Comparison of ENCODE assay signal across 18 cellular contexts in the genomic region with DNA sequence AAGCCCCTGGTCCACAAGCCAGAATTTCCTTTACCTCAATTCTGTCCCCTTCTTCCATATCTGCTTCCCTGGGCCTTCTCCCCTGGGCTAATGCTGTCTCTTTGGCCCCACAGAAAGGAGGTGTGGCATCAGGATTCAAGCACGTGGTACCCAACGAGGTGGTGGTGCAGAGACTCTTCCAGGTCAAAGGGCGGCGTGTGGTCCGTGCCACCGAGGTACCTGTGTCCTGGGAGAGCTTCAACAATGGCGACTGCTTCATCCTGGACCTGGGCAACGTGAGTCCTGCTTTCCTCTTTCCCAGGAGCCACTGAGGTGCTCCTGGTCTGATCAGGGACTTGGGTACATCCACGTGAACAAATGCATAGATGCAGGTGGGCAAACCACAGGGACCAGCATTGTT. TPM values are rescaled to one million over a fixed set of nuclear protein-coding genes. Genes with fewer than 3 reads are reported as not detected.
DNase-seq lines count a peak whose midpoint lies in the region; ATAC-seq, FAIRE-seq and TF ChIP-seq lines count a peak whose summit lies in the region.
"Had no signal": no experiment of that assay in that cellular context is flagged by ENCODE, and none has a peak within 500 bp of the region (broad histone marks: within the 10 kb centered on the region; RNA-seq: fewer than 3 reads in every experiment).

No MANE protein-coding gene starts in this region.

- H3K4me3 ChIP-seq in IMR-90 (ENCODE audit: insufficient read depth, low read depth, low read length) (no peak overlapping the region), bronchial epithelial cell (ENCODE audit: low read depth, low read length) (no peak overlapping the region), HepG2 (replicated peaks in 1 of 3; ENCODE audit: insufficient read depth in 1 of 3, low read depth in 2 of 3, low read length in 3 of 3) (no peak overlapping the region), upper lobe of right lung (no peak overlapping the region), H7 (ENCODE audit: insufficient read depth, low read depth, low read length) (no peak overlapping the region)
- H3K4me3 ChIP-seq: HAP-1 had no signal

- H2AK9ac ChIP-seq in IMR-90 (replicated peaks; ENCODE audit: low read depth, low read length, poor library complexity) = peak overlapping the region; percentile 50

- H3K4me2 ChIP-seq in IMR-90 (ENCODE audit: low read depth, low read length) = no peak overlapping the region
- H3K4me2 ChIP-seq in HepG2 (ENCODE audit: low read depth, low read length) = no peak overlapping the region

- peaks cover 0 to 4% of the 10 kb centered on the region in 2 experiments; a peak in 1 of 4 replicates for H3K79me1 ChIP-seq in IMR-90 (ENCODE audit: low read depth in 1 of 2, low read length in 2 of 2)

- H4K5ac ChIP-seq in IMR-90 (ENCODE audit: low read depth, low read length) = no peak overlapping the region

- peak; percentile 13 for FAIRE-seq in bronchial epithelial cell (lab: Jason Lieb, UNC)
- FAIRE-seq in HepG2 (lab: Jason Lieb, UNC) = no peak
- FAIRE-seq: A204.1, D721Med, GM12892, GM19239 had no signal

- H2AFZ ChIP-seq in IMR-90 (replicated peaks; ENCODE audit: low read length, poor library complexity) (no peak overlapping the region), HepG2 (ENCODE audit: low read length) (no peak overlapping the region)

- H3K14ac ChIP-seq in IMR-90 (replicated peaks; ENCODE audit: low read depth, low read length) = no peak overlapping the region

- no peak overlapping the region for H2BK20ac ChIP-seq in IMR-90 (ENCODE audit: low read depth, low read length)

- H2AK5ac ChIP-seq in IMR-90 (ENCODE audit: low read depth, low read length) = no peak overlapping the region

- H3K18ac ChIP-seq in IMR-90 (ENCODE audit: low read depth, low read length) = no peak overlapping the region

- POLR2A ChIA-PET in IMR-90 (lab: Charles Lee; ENCODE audit: unreplicated experiment) = no interaction called here
- POLR2A ChIA-PET in HepG2 (lab: Yijun Ruan, JAX) = no interaction called here

- H3K27ac ChIP-seq in IMR-90 (ENCODE audit: insufficient read depth, low read length) (no peak overlapping the region), HepG2 (ENCODE audit: extremely low read length, insufficient read depth, low read length) (no peak overlapping the region), upper lobe of right lung (no peak overlapping the region)
- H3K27ac ChIP-seq: C4-2B had no signal

- H3K9me1 ChIP-seq in IMR-90 (ENCODE audit: insufficient read depth, low read length) = no peaks in the 10 kb centered on the region; the same call in 1 of the 2 replicates

- no TSS peak for BruUV-seq in IMR-90 (replicated peaks; lab: Mats Ljungman, UMichigan)
- BruUV-seq in HepG2 (replicated peaks; lab: Mats Ljungman, UMichigan) = no TSS peak

- H3K9me3 ChIP-seq in IMR-90 (ENCODE audit: control insufficient read depth, insufficient read depth, low read length) (no peaks in the 10 kb centered on the region), HepG2 (ENCODE audit: low read length) (no peaks in the 10 kb centered on the region), upper lobe of right lung (no peaks in the 10 kb centered on the region)
- H3K9me3 ChIP-seq: BE2C, HAP-1 had no signal

- DNase-seq in IMR-90 (no peak), bronchial epithelial cell (ENCODE audit: low read depth) (no peak), HepG2 (ENCODE audit: low spot score) (no peak), upper lobe of right lung (peak; percentile 46), H7 (no peak)
- DNase-seq in stimulated activated CD4-positive, alpha-beta T cell treated with anti-CD3 and anti-CD28 coated beads, Interleukin-15, amount 100 ng/mL, for 24 hours = no peak
- DNase-seq: BE2C; CD4-positive, alpha-beta memory T cell; DND-41; GDM1; GOT3 had no signal

- H3K23ac ChIP-seq in IMR-90 (ENCODE audit: low read depth, low read length) = no peak overlapping the region

- no peak overlapping the region for H2BK15ac ChIP-seq in IMR-90 (ENCODE audit: low read depth, low read length)

- WGBS in IMR-90 (ENCODE audit: extremely low coverage in 2 of 2, insufficient read length in 1 of 2), 2 experiments = 98% methylated on average over 7 of the region's 9 CpGs; no CpG with 5 or more reads in 1 of the 2 experiments
- WGBS in HepG2 (ENCODE audit: low lambda C conversion rate) = 94% methylated on average over 9 of the region's 9 CpGs

- no peaks in the 10 kb centered on the region for H3K4me1 ChIP-seq in IMR-90 (ENCODE audit: control insufficient read depth, insufficient read depth, low read length)
- peaks cover 8% of the 10 kb centered on the region for H3K4me1 ChIP-seq in HepG2 (ENCODE audit: insufficient read depth, low read length)
- H3K4me1 ChIP-seq in upper lobe of right lung = peaks cover 5% of the 10 kb centered on the region
- H3K4me1 ChIP-seq: BE2C, HAP-1 had no signal

- H4K20me1 ChIP-seq in IMR-90 (ENCODE audit: insufficient read depth, low read length) (no peaks in the 10 kb centered on the region; the same call in 1 of the 2 replicates), HepG2 (ENCODE audit: insufficient read depth, low read length) (no peaks in the 10 kb centered on the region)

- H3K27me3 ChIP-seq in IMR-90 (ENCODE audit: control insufficient read depth, insufficient read depth, low read length) (no peaks in the 10 kb centered on the region), bronchial epithelial cell (ENCODE audit: control insufficient read depth, insufficient read depth, low read length) (no peaks in the 10 kb centered on the region), HepG2 (ENCODE audit: control insufficient read depth in 1 of 2, insufficient read depth in 2 of 2, low read length in 2 of 2) (no peaks in the 10 kb centered on the region), upper lobe of right lung (no peaks in the 10 kb centered on the region), H7 (ENCODE audit: control insufficient read depth, insufficient read depth, low read length) (no peaks in the 10 kb centered on the region)
- H3K27me3 ChIP-seq: BE2C had no signal

- dilution Hi-C loops in IMR-90 (cut with HindIII; ENCODE audit: low sequenced_read_pairs, unreplicated experiment) = no loop called here

- H3K56ac ChIP-seq in IMR-90 (ENCODE audit: extremely low read depth, insufficient read depth, low read length) = no peak overlapping the region

- H2BK5ac ChIP-seq in IMR-90 (ENCODE audit: low read depth, low read length, poor library complexity, severe bottlenecking) = no peak overlapping the region

- TF ChIP-seq POLR2A in IMR-90 (IDR thresholded peaks at IDR 0.05; ENCODE audit: low read depth, low read length) (no peak), HepG2 (IDR thresholded peaks at IDR 0.05; ENCODE audit: insufficient read depth in 1 of 2, low read depth in 2 of 2, low read length in 2 of 2) (no peak)

- no peak overlapping the region for H2BK120ac ChIP-seq in IMR-90 (ENCODE audit: low read depth, low read length)

- TF ChIP-seq CTCF in IMR-90 (conservative IDR thresholded peaks at IDR 0.05; ENCODE audit: low read depth, low read length) (no peak), bronchial epithelial cell (IDR thresholded peaks at IDR 0.05; ENCODE audit: insufficient read depth, low read length, severe bottlenecking) (no peak), HepG2 (CRISPR knock-in tag; IDR thresholded peaks at IDR 0.05) (no peak), upper lobe of right lung (IDR thresholded peaks at IDR 0.05) (no peak)

- H4K91ac ChIP-seq in IMR-90 (ENCODE audit: insufficient read depth, low read depth, low read length) = no peak overlapping the region

- TF ChIP-seq RAD21 in IMR-90 (IDR thresholded peaks at IDR 0.05; ENCODE audit: low read length) (no peak), HepG2 (CRISPR knock-in tag; IDR thresholded peaks at IDR 0.05) (no peak)

- H3K9ac ChIP-seq in IMR-90 (ENCODE audit: low read depth, low read length) = no peak overlapping the region
- H3K9ac ChIP-seq in HepG2 (ENCODE audit: insufficient read depth, low read depth, low read length) = no peak overlapping the region

- H3K36me3 ChIP-seq in IMR-90 (ENCODE audit: control insufficient read depth, insufficient read depth, low read length) (peaks cover 65% of the 10 kb centered on the region), bronchial epithelial cell (ENCODE audit: control insufficient read depth, insufficient read depth, low read length) (peaks cover 39% of the 10 kb centered on the region), HepG2 (replicated peaks in 1 of 2; ENCODE audit: control insufficient read depth in 1 of 2, insufficient read depth in 2 of 2, low read length in 2 of 2) (peaks cover 24 to 63% of the 10 kb centered on the region in 2 experiments), upper lobe of right lung (peaks cover 92% of the 10 kb centered on the region), H7 (replicated peaks; ENCODE audit: control insufficient read depth, insufficient read depth, low read length) (no peaks in the 10 kb centered on the region)
- H3K36me3 ChIP-seq: BE2C, HAP-1 had no signal

- H3K4ac ChIP-seq in IMR-90 (ENCODE audit: low read depth, low read length) = no peak overlapping the region

- no peak overlapping the region for H4K8ac ChIP-seq in IMR-90 (ENCODE audit: low read depth in 2 of 2, low read length in 2 of 2)

- ATAC-seq in IMR-90 (ENCODE audit: low read depth) = no peak
- ATAC-seq in HepG2 = no peak
- no peak for ATAC-seq in upper lobe of right lung
- no peak for ATAC-seq in GM18909 (IDR thresholded peaks at IDR 0.05; ENCODE audit: poor library complexity, unreplicated experiment)

- CTCF ChIA-PET in IMR-90 (lab: Yijun Ruan, JAX) = no interaction called here
- CTCF ChIA-PET in HepG2 (lab: Yijun Ruan, JAX; ENCODE audit: low intra/inter-chr PET ratio, low total read pairs) = no interaction called here

- in situ Hi-C loops in IMR-90 (cut with MboI; ENCODE audit: low sequenced_read_pairs) (no loop called here), HepG2 (cut with HindIII; ENCODE audit: extremely low pct_ligation_motif_present, low pct_unique_long_range_greater_than_20kb) (no loop called here)

- TF ChIP-seq EP300 in HepG2 (IDR thresholded peaks at IDR 0.05; ENCODE audit: low read depth in 2 of 2, low read length in 2 of 2) (no peak), HepG2 (CRISPR knock-in tag; IDR thresholded peaks at IDR 0.05; ENCODE audit: borderline replicate concordance) (no peak)

- intact Hi-C loops in IMR-90 (cut with micrococcal nuclease) = no loop called here
- intact Hi-C loops in HepG2 (cut with micrococcal nuclease; ENCODE audit: unreplicated experiment) = no loop called here
- intact Hi-C loops in upper lobe of right lung (cut with DNase I) = loop anchor here (10.0 kb wide), 1 partner anchor 74 kb away; no protein-coding TSS in a partner anchor

- H3K79me2 ChIP-seq in HepG2 (ENCODE audit: insufficient read depth, low read length) = no peaks in the 10 kb centered on the region

RNA-seq across cellular contexts. Expression of gene GSN, which starts 42.6 kb away (rescaled TPM):
- total RNA-seq in IMR-90 (2012; rRNA removed) (461 and 547 TPM in 2 replicates), bronchial epithelial cell (420 and 822 TPM in 2 replicates), HepG2 (2016; rRNA removed; fragmentation: Illumina TruSeq; extraction: Trizol) (126 and 307 TPM in 2 replicates), upper lobe of right lung (464 TPM)
- polyA plus RNA-seq in IMR-90 (2012; rRNA removed) (482 and 495 TPM in 2 replicates), HepG2 (2011; rRNA removed) (294 and 436 TPM in 2 replicates)
- polyA plus RNA-seq in IMR-90 (2012; cell fraction: cytosol; rRNA removed) = 396 and 740 TPM in 2 replicates
- polyA plus RNA-seq in IMR-90 (2012; cell fraction: nucleus; rRNA removed; ENCODE audit: low replicate concordance) = 382 and 609 TPM in 2 replicates
- 56.0 and 58.2 TPM in 2 replicates for total RNA-seq in HepG2 (2016; cell fraction: cytosol; rRNA removed; fragmentation: Illumina TruSeq; extraction: Trizol; ENCODE audit: low read depth)
- total RNA-seq in HepG2 (2016; cell fraction: insoluble cytoplasmic fraction; rRNA removed; fragmentation: Illumina TruSeq; extraction: Trizol) = 125 and 311 TPM in 2 replicates
- total RNA-seq in HepG2 (2016; cell fraction: membrane; rRNA removed; fragmentation: Illumina TruSeq; extraction: Trizol) = 102 and 113 TPM in 2 replicates
- 251 and 294 TPM in 2 replicates for total RNA-seq in HepG2 (2016; cell fraction: nucleus; rRNA removed; fragmentation: Illumina TruSeq; extraction: Trizol)
- polyA plus RNA-seq in HepG2 (2011; cell fraction: cytosol; rRNA removed) = 396 and 404 TPM in 2 replicates
- 430 and 447 TPM in 2 replicates for polyA plus RNA-seq in HepG2 (2011; cell fraction: nucleus; rRNA removed)
- polyA plus RNA-seq in HepG2 (2012) = 349 and 423 TPM in 2 replicates
- polyA plus RNA-seq in HepG2 (2016; cell fraction: cytosol; fragmentation: Illumina TruSeq; extraction: Trizol; ENCODE audit: low read depth) = 57.9 and 60.7 TPM in 2 replicates
- 115 and 123 TPM in 2 replicates for polyA plus RNA-seq in HepG2 (2016; cell fraction: insoluble cytoplasmic fraction; fragmentation: Illumina TruSeq; extraction: Trizol; ENCODE audit: low read depth)
- 77.0 and 92.1 TPM in 2 replicates for polyA plus RNA-seq in HepG2 (2016; cell fraction: membrane; fragmentation: Illumina TruSeq; extraction: Trizol; ENCODE audit: low read depth)
- polyA plus RNA-seq in HepG2 (2016; cell fraction: nucleus; fragmentation: Illumina TruSeq; extraction: Trizol; ENCODE audit: insufficient read depth, low read depth) = 379 and 400 TPM in 2 replicates
- 66.7 and 379 TPM in 2 replicates for polyA minus RNA-seq in HepG2 (2011; rRNA and poly(A)+ RNA removed; ENCODE audit: low replicate concordance)
- polyA minus RNA-seq in HepG2 (2011; cell fraction: cytosol; rRNA and poly(A)+ RNA removed) = 132 and 185 TPM in 2 replicates
- 122 and 168 TPM in 2 replicates for polyA minus RNA-seq in HepG2 (2011; cell fraction: nucleus; rRNA and poly(A)+ RNA removed)
- total RNA-seq in H7 (2014; rRNA removed; shearing (Covaris generic)) = 73.0 and 78.5 TPM in 2 replicates

RNA-seq across cellular contexts. Expression of gene STOM, which starts 59.5 kb away (rescaled TPM):
- total RNA-seq in IMR-90 (2012; rRNA removed) (84.8 and 103 TPM in 2 replicates), bronchial epithelial cell (215 and 356 TPM in 2 replicates), HepG2 (2016; rRNA removed; fragmentation: Illumina TruSeq; extraction: Trizol) (26.0 and 43.6 TPM in 2 replicates), upper lobe of right lung (595 TPM)
- polyA plus RNA-seq in IMR-90 (2012; rRNA removed) (67.6 and 78.4 TPM in 2 replicates), HepG2 (2011; rRNA removed) (165 and 166 TPM in 2 replicates)
- polyA plus RNA-seq in IMR-90 (2012; cell fraction: cytosol; rRNA removed) = 45.3 TPM in 2 replicates
- 9.8 and 44.1 TPM in 2 replicates for polyA plus RNA-seq in IMR-90 (2012; cell fraction: nucleus; rRNA removed; ENCODE audit: low replicate concordance)
- 3.9 and 6.1 TPM in 2 replicates for total RNA-seq in HepG2 (2016; cell fraction: cytosol; rRNA removed; fragmentation: Illumina TruSeq; extraction: Trizol; ENCODE audit: low read depth)
- total RNA-seq in HepG2 (2016; cell fraction: insoluble cytoplasmic fraction; rRNA removed; fragmentation: Illumina TruSeq; extraction: Trizol) = 25.0 and 46.7 TPM in 2 replicates
- 13.4 and 15.9 TPM in 2 replicates for total RNA-seq in HepG2 (2016; cell fraction: membrane; rRNA removed; fragmentation: Illumina TruSeq; extraction: Trizol)
- total RNA-seq in HepG2 (2016; cell fraction: nucleus; rRNA removed; fragmentation: Illumina TruSeq; extraction: Trizol) = 41.3 and 43.8 TPM in 2 replicates
- polyA plus RNA-seq in HepG2 (2011; cell fraction: cytosol; rRNA removed) = 92.7 and 157 TPM in 2 replicates
- 23.0 and 39.1 TPM in 2 replicates for polyA plus RNA-seq in HepG2 (2011; cell fraction: nucleus; rRNA removed)
- polyA plus RNA-seq in HepG2 (2012) = 133 and 173 TPM in 2 replicates
- polyA plus RNA-seq in HepG2 (2016; cell fraction: cytosol; fragmentation: Illumina TruSeq; extraction: Trizol; ENCODE audit: low read depth) = 3.2 and 4.0 TPM in 2 replicates
- 31.1 and 33.2 TPM in 2 replicates for polyA plus RNA-seq in HepG2 (2016; cell fraction: insoluble cytoplasmic fraction; fragmentation: Illumina TruSeq; extraction: Trizol; ENCODE audit: low read depth)
- polyA plus RNA-seq in HepG2 (2016; cell fraction: membrane; fragmentation: Illumina TruSeq; extraction: Trizol; ENCODE audit: low read depth) = 7.2 and 8.6 TPM in 2 replicates
- 64.0 and 71.6 TPM in 2 replicates for polyA plus RNA-seq in HepG2 (2016; cell fraction: nucleus; fragmentation: Illumina TruSeq; extraction: Trizol; ENCODE audit: insufficient read depth, low read depth)
- polyA minus RNA-seq in HepG2 (2011; rRNA and poly(A)+ RNA removed; ENCODE audit: low replicate concordance) = 94.3 and 94.7 TPM in 2 replicates
- 96.8 and 115 TPM in 2 replicates for polyA minus RNA-seq in HepG2 (2011; cell fraction: cytosol; rRNA and poly(A)+ RNA removed)
- 47.3 and 69.9 TPM in 2 replicates for polyA minus RNA-seq in HepG2 (2011; cell fraction: nucleus; rRNA and poly(A)+ RNA removed)
- total RNA-seq in H7 (2014; rRNA removed; shearing (Covaris generic)) = 51.8 and 53.2 TPM in 2 replicates
